Comparison of ENCODE assay signal across 1 cellular context in the genomic region with DNA sequence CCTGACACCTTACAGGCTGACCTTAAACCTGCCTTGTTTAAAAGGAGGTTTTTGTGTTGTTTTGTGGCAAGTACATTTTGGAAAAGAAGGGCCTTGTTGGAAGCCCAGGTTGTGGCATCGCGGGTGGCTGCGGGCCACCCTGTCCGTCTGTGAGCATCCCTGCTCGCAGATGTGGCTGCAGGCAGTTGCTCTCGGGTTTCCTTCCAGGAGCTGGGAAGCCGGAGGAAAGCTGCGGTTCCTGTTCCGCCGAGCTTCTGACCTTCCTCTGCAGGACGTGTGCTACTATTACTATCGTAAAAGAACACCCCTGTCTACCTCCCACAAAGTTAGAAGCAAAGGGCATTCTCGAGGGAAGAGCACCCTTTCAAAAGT.
A peak's percentile ranks its signal among the peaks of the same experiment; 100 is the strongest.
TF ChIP-seq lines count a peak whose summit lies in the region.

No MANE protein-coding gene starts in this region.

TF ChIP-seq in HepG2, 621 proteins besides CTCF, POLR2A, EP300 and RAD21:
- TF ChIP-seq SETDB1 (CRISPR knock-in tag; IDR thresholded peaks at IDR 0.05; ENCODE audit: borderline replicate concordance) (no peak), ZNF101 (CRISPR knock-in tag; IDR thresholded peaks at IDR 0.05; ENCODE audit: borderline replicate concordance, low read depth) (0 out of 2 replicates have a peak, but pooled peaks have one; percentile 83), ASH2L (IDR thresholded peaks at IDR 0.05; ENCODE audit: insufficient read length, low read depth, low read length) (peak; percentile 16), ZSCAN20 (CRISPR knock-in tag; IDR thresholded peaks at IDR 0.05; ENCODE audit: borderline replicate concordance) (0 out of 2 replicates have a peak, but pooled peaks have one; percentile 9), NFE2 (CRISPR knock-in tag; IDR thresholded peaks at IDR 0.05) (no peak), NR0B2 (CRISPR knock-in tag; IDR thresholded peaks at IDR 0.05) (no peak), RBAK (CRISPR knock-in tag; IDR thresholded peaks at IDR 0.05) (no peak), CEBPG (CRISPR knock-in tag; IDR thresholded peaks at IDR 0.05) (no peak), ZNF383 (CRISPR knock-in tag; IDR thresholded peaks at IDR 0.05; ENCODE audit: borderline replicate concordance) (no peak), KDM5A (IDR thresholded peaks at IDR 0.05; ENCODE audit: borderline replicate concordance, low read length) (0 out of 2 replicates have a peak, but pooled peaks have one; percentile 44), ZNF605 (CRISPR knock-in tag; IDR thresholded peaks at IDR 0.05) (0 out of 2 replicates have a peak, but pooled peaks have one; percentile 4), ZFAT (CRISPR knock-in tag; conservative IDR thresholded peaks at IDR 0.05) (no peak), NCOA5 (CRISPR knock-in tag; IDR thresholded peaks at IDR 0.05) (no peak), ZNF292 (CRISPR knock-in tag; IDR thresholded peaks at IDR 0.05; ENCODE audit: borderline replicate concordance, low read depth) (0 out of 2 replicates have a peak, but pooled peaks have one; percentile 13), GTF3A (CRISPR knock-in tag; conservative IDR thresholded peaks at IDR 0.05) (no peak), ZSCAN25 (CRISPR knock-in tag; IDR thresholded peaks at IDR 0.05) (no peak), ZFP1 (CRISPR knock-in tag; IDR thresholded peaks at IDR 0.05) (no peak), KLF15 (CRISPR knock-in tag; IDR thresholded peaks at IDR 0.05; ENCODE audit: borderline replicate concordance) (no peak), NFATC3 (CRISPR knock-in tag; IDR thresholded peaks at IDR 0.05) (no peak), U2AF1 (optimal IDR thresholded peaks at IDR 0.05; ENCODE audit: low read depth, low read length) (peak; percentile 3), SRY (CRISPR knock-in tag; IDR thresholded peaks at IDR 0.05) (0 out of 2 replicates have a peak, but pooled peaks have one; percentile 12), SIX4 (CRISPR knock-in tag; IDR thresholded peaks at IDR 0.05) (0 out of 2 replicates have a peak, but pooled peaks have one; percentile 29), HBP1 (CRISPR knock-in tag; IDR thresholded peaks at IDR 0.05; ENCODE audit: low read depth) (no peak; the same call in 1 of the 2 replicates), ZNF547 (CRISPR knock-in tag; IDR thresholded peaks at IDR 0.05) (no peak), MAFK (conservative IDR thresholded peaks at IDR 0.05 in 1 of 2, IDR thresholded peaks at IDR 0.05 in 1 of 2; ENCODE audit: low read length in 2 of 2) (no peak), PAX8 (CRISPR knock-in tag; IDR thresholded peaks at IDR 0.05; ENCODE audit: borderline replicate concordance) (0 out of 2 replicates have a peak, but pooled peaks have one; percentile 17), ZNF451 (CRISPR knock-in tag; IDR thresholded peaks at IDR 0.05) (no peak; the same call in 1 of the 2 replicates)
- TF ChIP-seq, protein P1, sequence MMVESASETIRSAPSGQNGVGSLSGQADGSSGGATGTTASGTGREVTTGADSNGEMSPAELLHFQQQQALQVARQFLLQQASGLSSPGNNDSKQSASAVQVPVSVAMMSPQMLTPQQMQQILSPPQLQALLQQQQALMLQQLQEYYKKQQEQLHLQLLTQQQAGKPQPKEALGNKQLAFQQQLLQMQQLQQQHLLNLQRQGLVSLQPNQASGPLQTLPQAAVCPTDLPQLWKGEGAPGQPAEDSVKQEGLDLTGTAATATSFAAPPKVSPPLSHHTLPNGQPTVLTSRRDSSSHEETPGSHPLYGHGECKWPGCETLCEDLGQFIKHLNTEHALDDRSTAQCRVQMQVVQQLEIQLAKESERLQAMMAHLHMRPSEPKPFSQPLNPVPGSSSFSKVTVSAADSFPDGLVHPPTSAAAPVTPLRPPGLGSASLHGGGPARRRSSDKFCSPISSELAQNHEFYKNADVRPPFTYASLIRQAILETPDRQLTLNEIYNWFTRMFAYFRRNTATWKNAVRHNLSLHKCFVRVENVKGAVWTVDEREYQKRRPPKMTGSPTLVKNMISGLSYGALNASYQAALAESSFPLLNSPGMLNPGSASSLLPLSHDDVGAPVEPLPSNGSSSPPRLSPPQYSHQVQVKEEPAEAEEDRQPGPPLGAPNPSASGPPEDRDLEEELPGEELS (CRISPR knock-in tag; IDR thresholded peaks at IDR 0.05): 0 out of 2 replicates have a peak, but pooled peaks have one; percentile 13
- TF ChIP-seq, protein P2, sequence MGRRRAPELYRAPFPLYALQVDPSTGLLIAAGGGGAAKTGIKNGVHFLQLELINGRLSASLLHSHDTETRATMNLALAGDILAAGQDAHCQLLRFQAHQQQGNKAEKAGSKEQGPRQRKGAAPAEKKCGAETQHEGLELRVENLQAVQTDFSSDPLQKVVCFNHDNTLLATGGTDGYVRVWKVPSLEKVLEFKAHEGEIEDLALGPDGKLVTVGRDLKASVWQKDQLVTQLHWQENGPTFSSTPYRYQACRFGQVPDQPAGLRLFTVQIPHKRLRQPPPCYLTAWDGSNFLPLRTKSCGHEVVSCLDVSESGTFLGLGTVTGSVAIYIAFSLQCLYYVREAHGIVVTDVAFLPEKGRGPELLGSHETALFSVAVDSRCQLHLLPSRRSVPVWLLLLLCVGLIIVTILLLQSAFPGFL (CRISPR knock-in tag; IDR thresholded peaks at IDR 0.05): no peak
TF ChIP-seq in HepG2: peak in this region for 11.
